Comparison of ENCODE assay signal across 29 cellular contexts in genomic region chr3:13237776-13238490, GRCh38.
"Had no signal": no experiment of that assay in that cellular context is flagged by ENCODE, and none has a peak within 500 bp of the region (broad histone marks: within the 10 kb centered on the region; RNA-seq: fewer than 3 reads in every experiment).

No MANE protein-coding gene starts in this region.

- H3K9me3 ChIP-seq: body of pancreas, left lung, neutrophil, testis, transverse colon had no signal

- H3K4me3 ChIP-seq: body of pancreas, coronary artery, dorsolateral prefrontal cortex, left lung, lung, smooth muscle cell, testis, transverse colon had no signal

- H3K4me1 ChIP-seq: body of pancreas, left lung, transverse colon had no signal

- H3K27ac Mint-ChIP-seq: activated CD4-positive, alpha-beta memory T cell treated with anti-CD3 and anti-CD28 coated beads for 36 hours; activated CD4-positive, alpha-beta T cell treated with anti-CD3 and anti-CD28 coated beads, Interleukin-2, amount 10 ng/mL, durations not matched to agents 24 days and 14 days; activated T-helper 17 cell treated with anti-CD3 and anti-CD28 coated beads, Interleukin-2, amount 50 U/mL, for 72 hours; natural killer cell; T-cell had no signal

- DNase-seq: activated CD4-positive, alpha-beta memory T cell treated with anti-CD3 and anti-CD28 coated beads for 36 hours; activated CD4-positive, alpha-beta T cell treated with anti-CD3 and anti-CD28 coated beads, Interleukin-2, amount 10 ng/mL, durations not matched to agents 24 days and 14 days; activated gamma-delta T cell treated with Interleukin-2 at 50 U/mL for 16 hours; activated naive CD4-positive, alpha-beta T cell treated with anti-CD3 and anti-CD28 coated beads, Interleukin-2, amount 50 U/mL, for 16 hours; activated T-cell treated with anti-CD3 and anti-CD28 coated beads, Interleukin-2, amount 50 U/mL, for 4 hours; aorta; body of pancreas; cerebellar nuclear complex; dorsolateral prefrontal cortex; effector memory CD4-positive, alpha-beta T cell; kidney glomerular epithelial cell; mesendoderm; natural killer cell; stimulated activated CD4-positive, alpha-beta T cell treated with anti-CD3 and anti-CD28 coated beads, Interleukin-1b, Interleukin-23, amount 100 ng/mL, for 48 hours; stimulated activated CD4-positive, alpha-beta T cell treated with anti-CD3 and anti-CD28 coated beads, Interleukin-4, amount 100 ng/mL, for 4 hours; stimulated activated CD8-positive, alpha-beta memory T cell treated with anti-CD3 and anti-CD28 coated beads, Interleukin-4, amount 100 ng/mL, for 48 hours; stimulated activated naive CD4-positive, alpha-beta T cell treated with Interleukin-2 at 50 U/mL for 16 hours; T-cell; T-helper 9 cell; testis; transverse colon; WERI-Rb-1 had no signal

- H3K9me3 Mint-ChIP-seq: activated CD4-positive, alpha-beta memory T cell treated with anti-CD3 and anti-CD28 coated beads for 36 hours; activated CD4-positive, alpha-beta T cell treated with anti-CD3 and anti-CD28 coated beads, Interleukin-2, amount 10 ng/mL, durations not matched to agents 24 days and 14 days; activated T-cell treated with anti-CD3 and anti-CD28 coated beads, Interleukin-2, amount 50 U/mL, for 4 hours; activated T-helper 17 cell treated with anti-CD3 and anti-CD28 coated beads, Interleukin-2, amount 50 U/mL, for 72 hours; natural killer cell; T-cell had no signal

- H3K4me2 ChIP-seq: smooth muscle cell had no signal

- H3K4me3 Mint-ChIP-seq: activated CD4-positive, alpha-beta memory T cell treated with anti-CD3 and anti-CD28 coated beads for 36 hours; activated CD4-positive, alpha-beta T cell treated with anti-CD3 and anti-CD28 coated beads, Interleukin-2, amount 10 ng/mL, durations not matched to agents 24 days and 14 days; activated T-cell treated with anti-CD3 and anti-CD28 coated beads, Interleukin-2, amount 50 U/mL, for 4 hours; activated T-helper 17 cell treated with anti-CD3 and anti-CD28 coated beads, Interleukin-2, amount 50 U/mL, for 72 hours; natural killer cell; T-cell had no signal

- H3K36me3 ChIP-seq: left lung, neutrophil, transverse colon had no signal

- H3K27ac ChIP-seq: body of pancreas, coronary artery, dorsolateral prefrontal cortex, left lung, neutrophil, testis, transverse colon, WERI-Rb-1 had no signal

- H3K36me3 Mint-ChIP-seq: activated CD4-positive, alpha-beta memory T cell treated with anti-CD3 and anti-CD28 coated beads for 36 hours; natural killer cell; T-cell had no signal

- H3K27me3 ChIP-seq: body of pancreas, dorsolateral prefrontal cortex, testis had no signal

- ATAC-seq: activated CD4-positive, CD25-positive, alpha-beta regulatory T cell treated with anti-CD3 and anti-CD28 coated beads, Interleukin-2, amount 50 U/mL, for 24 hours; activated T-cell treated with anti-CD3 and anti-CD28 coated beads, Interleukin-2, amount 50 U/mL, for 4 hours; activated T-helper 17 cell treated with anti-CD3 and anti-CD28 coated beads, Interleukin-2, amount 50 U/mL, for 72 hours; body of pancreas; left lung; natural killer cell; T-cell had no signal
